ENCODE assay signal across 8 cellular contexts in the genomic region with DNA sequence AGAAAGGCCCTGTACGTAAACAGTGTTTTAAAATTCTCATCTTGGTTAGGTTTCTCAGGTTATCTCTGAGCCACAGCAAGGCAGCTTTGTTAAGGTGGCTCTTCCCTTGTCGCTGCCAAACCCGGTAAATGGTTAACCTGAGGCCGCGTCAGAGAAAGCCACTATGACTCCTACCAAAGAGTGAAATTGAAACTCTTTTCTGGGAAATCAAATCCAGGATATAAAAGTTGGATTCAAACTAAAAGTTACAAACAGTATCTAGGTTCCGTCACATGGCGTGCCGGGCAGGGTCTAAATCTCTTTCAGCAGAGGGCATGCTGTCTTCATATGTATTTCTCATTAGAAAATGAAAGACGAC. TPM values are rescaled to one million over a fixed set of nuclear protein-coding genes. Genes with fewer than 3 reads are reported as not detected.
DNase-seq lines count a peak whose midpoint lies in the region; ATAC-seq, FAIRE-seq and TF ChIP-seq lines count a peak whose summit lies in the region.

No MANE protein-coding gene starts in this region.

- DNase-seq in T-cell (peak in 24 of 34 experiments; percentile 4 to 46 (median 26)), chondrocyte (ENCODE audit: low spot score) (no peak), HepG2 (ENCODE audit: low spot score) (peak; percentile 81), SKM-1 (lab: John Stamatoyannopoulos, UW; ENCODE audit: unreplicated experiment) (no peak)
- DNase-seq in stimulated activated CD4-positive, alpha-beta T cell treated with anti-CD3 and anti-CD28 coated beads, Interleukin-4, amount 100 ng/mL, for 48 hours (ENCODE audit: low read depth in 2 of 2): peak; percentile 40 to 50

- BruUV-seq in HepG2 (replicated peaks; lab: Mats Ljungman, UMichigan): TSS peak; percentile 90

- CTCF ChIA-PET in T-cell (lab: Charles Lee) (interaction anchor here (0.6 to 3.5 kb wide), 5 partner anchors 10 to 386 kb away, joined by 3 to 28 read pairs (median 3); no protein-coding TSS in a partner anchor), HepG2 (lab: Yijun Ruan, JAX; ENCODE audit: low intra/inter-chr PET ratio, low total read pairs) (no interaction called here)

- H3K36me3 Mint-ChIP-seq in T-cell: peaks cover 8% of the 10 kb centered on the region
- peaks cover 2% of the 10 kb centered on the region for H3K36me3 Mint-ChIP-seq in chondrocyte (ENCODE audit: low read depth)

- intact Hi-C loops in HepG2 (cut with micrococcal nuclease; ENCODE audit: unreplicated experiment): loop anchor here (1.0 to 10.0 kb wide), 7 partner anchors 62 to 1445 kb away; partner anchors contain the start of genes OTUD4 and SMAD1

- H3K9me3 Mint-ChIP-seq in T-cell (peaks cover 2 to 4% (median 3%) of the 10 kb centered on the region in 3 donors), chondrocyte (ENCODE audit: low read depth) (peaks cover 3% of the 10 kb centered on the region)

- TF ChIP-seq RAD21 in HepG2 (CRISPR knock-in tag; IDR thresholded peaks at IDR 0.05): no peak

- in situ Hi-C loops in HepG2 (cut with HindIII; ENCODE audit: extremely low pct_ligation_motif_present, low pct_unique_long_range_greater_than_20kb): loop anchor here (5.0 to 10.0 kb wide), 3 partner anchors 382 to 1445 kb away; no protein-coding TSS in a partner anchor

- 2% methylated on average over 9 of the region's 9 CpGs for WGBS in HepG2 (ENCODE audit: low lambda C conversion rate)

- ATAC-seq in GM19372 (IDR thresholded peaks at IDR 0.05; ENCODE audit: low read depth, unreplicated experiment): peak; percentile 48
- peak; percentile 45 for ATAC-seq in HG03457 (IDR thresholded peaks at IDR 0.05; ENCODE audit: unreplicated experiment)
- ATAC-seq in T-cell (replicated peaks in 1 of 4): peak; percentile 44 to 51 (median 48)
- peak; percentile 85 for ATAC-seq in HepG2

- H3K4me1 Mint-ChIP-seq in T-cell (peaks cover 47 to 56% (median 48%) of the 10 kb centered on the region in 3 donors), chondrocyte (ENCODE audit: low read depth) (peaks cover 38% of the 10 kb centered on the region)

- no peak for TF ChIP-seq POLR2A in HepG2 (IDR thresholded peaks at IDR 0.05; ENCODE audit: insufficient read depth in 1 of 2, low read depth in 2 of 2, low read length in 2 of 2)

- POLR2A ChIA-PET in T-cell (lab: Charles Lee): interaction anchor here in 1 of 2 donors (0.9 kb wide), 1 partner anchor 441 kb away, joined by 3 read pairs; no protein-coding TSS in a partner anchor
- POLR2A ChIA-PET in HepG2 (lab: Yijun Ruan, JAX): interaction anchor here (1.0 to 1.8 kb wide), 2 partner anchors 439 to 521 kb away, joined by 4 to 5 read pairs; partner anchors contain the start of genes ABCE1, ANAPC10 and OTUD4

- H3K4me3 Mint-ChIP-seq in T-cell: peak overlapping the region; percentile 95 to 97 (median 96)
- peak overlapping the region; percentile 94 for H3K4me3 Mint-ChIP-seq in chondrocyte (ENCODE audit: unreplicated experiment)

- peak overlapping the region; percentile 97 for H2AFZ ChIP-seq in HepG2 (ENCODE audit: low read length)

- peaks cover 0 to 1% of the 10 kb centered on the region in 2 donors for H3K27me3 Mint-ChIP-seq in T-cell
- no peaks in the 10 kb centered on the region for H3K27me3 Mint-ChIP-seq in chondrocyte (ENCODE audit: low read depth)

- H4K20me1 ChIP-seq in HepG2 (ENCODE audit: insufficient read depth, low read length): no peaks in the 10 kb centered on the region

- H3K4me1 ChIP-seq in HepG2 (ENCODE audit: insufficient read depth, low read length): peaks cover 22% of the 10 kb centered on the region

- no peaks in the 10 kb centered on the region for H3K79me2 ChIP-seq in HepG2 (ENCODE audit: insufficient read depth, low read length)

- H3K27ac Mint-ChIP-seq in T-cell: peak overlapping the region; percentile 99
- H3K27ac Mint-ChIP-seq in chondrocyte (ENCODE audit: unreplicated experiment): peak overlapping the region; percentile 98

- peak overlapping the region; percentile 80 to 91 (median 90) for H3K4me3 ChIP-seq in HepG2 (replicated peaks in 1 of 3; ENCODE audit: insufficient read depth in 1 of 3, low read depth in 2 of 3, low read length in 3 of 3)

- peak overlapping the region; percentile 98 for H3K9ac ChIP-seq in HepG2 (ENCODE audit: insufficient read depth, low read depth, low read length)

- no peak for TF ChIP-seq EP300 in HepG2 (IDR thresholded peaks at IDR 0.05; ENCODE audit: low read depth in 2 of 2, low read length in 2 of 2)
- TF ChIP-seq EP300 in HepG2 (CRISPR knock-in tag; IDR thresholded peaks at IDR 0.05; ENCODE audit: borderline replicate concordance): no peak

- peak overlapping the region; percentile 66 for H3K4me2 ChIP-seq in HepG2 (ENCODE audit: low read depth, low read length)

- peak overlapping the region; percentile 90 for H3K27ac ChIP-seq in C4-2B
- peak overlapping the region; percentile 92 for H3K27ac ChIP-seq in HepG2 (ENCODE audit: extremely low read length, insufficient read depth, low read length)

- TF ChIP-seq CTCF in C4-2B (conservative IDR thresholded peaks at IDR 0.05) (peak; percentile 57), chondrocyte (IDR thresholded peaks at IDR 0.05) (peak; percentile 11), HepG2 (CRISPR knock-in tag; IDR thresholded peaks at IDR 0.05) (no peak)

- H3K36me3 ChIP-seq in HepG2 (replicated peaks in 1 of 2; ENCODE audit: control insufficient read depth in 1 of 2, insufficient read depth in 2 of 2, low read length in 2 of 2): no peaks in the 10 kb centered on the region

- H3K27me3 ChIP-seq in HepG2 (ENCODE audit: control insufficient read depth in 1 of 2, insufficient read depth in 2 of 2, low read length in 2 of 2): no peaks in the 10 kb centered on the region; a peak in 1 of 5 replicates

- no peak for FAIRE-seq in HepG2 (lab: Jason Lieb, UNC)

- no peaks in the 10 kb centered on the region for H3K9me3 ChIP-seq in HepG2 (ENCODE audit: low read length)

TF ChIP-seq in HepG2, 621 proteins besides CTCF, POLR2A, EP300 and RAD21 (continues in another document):
- TF ChIP-seq, protein P1, sequence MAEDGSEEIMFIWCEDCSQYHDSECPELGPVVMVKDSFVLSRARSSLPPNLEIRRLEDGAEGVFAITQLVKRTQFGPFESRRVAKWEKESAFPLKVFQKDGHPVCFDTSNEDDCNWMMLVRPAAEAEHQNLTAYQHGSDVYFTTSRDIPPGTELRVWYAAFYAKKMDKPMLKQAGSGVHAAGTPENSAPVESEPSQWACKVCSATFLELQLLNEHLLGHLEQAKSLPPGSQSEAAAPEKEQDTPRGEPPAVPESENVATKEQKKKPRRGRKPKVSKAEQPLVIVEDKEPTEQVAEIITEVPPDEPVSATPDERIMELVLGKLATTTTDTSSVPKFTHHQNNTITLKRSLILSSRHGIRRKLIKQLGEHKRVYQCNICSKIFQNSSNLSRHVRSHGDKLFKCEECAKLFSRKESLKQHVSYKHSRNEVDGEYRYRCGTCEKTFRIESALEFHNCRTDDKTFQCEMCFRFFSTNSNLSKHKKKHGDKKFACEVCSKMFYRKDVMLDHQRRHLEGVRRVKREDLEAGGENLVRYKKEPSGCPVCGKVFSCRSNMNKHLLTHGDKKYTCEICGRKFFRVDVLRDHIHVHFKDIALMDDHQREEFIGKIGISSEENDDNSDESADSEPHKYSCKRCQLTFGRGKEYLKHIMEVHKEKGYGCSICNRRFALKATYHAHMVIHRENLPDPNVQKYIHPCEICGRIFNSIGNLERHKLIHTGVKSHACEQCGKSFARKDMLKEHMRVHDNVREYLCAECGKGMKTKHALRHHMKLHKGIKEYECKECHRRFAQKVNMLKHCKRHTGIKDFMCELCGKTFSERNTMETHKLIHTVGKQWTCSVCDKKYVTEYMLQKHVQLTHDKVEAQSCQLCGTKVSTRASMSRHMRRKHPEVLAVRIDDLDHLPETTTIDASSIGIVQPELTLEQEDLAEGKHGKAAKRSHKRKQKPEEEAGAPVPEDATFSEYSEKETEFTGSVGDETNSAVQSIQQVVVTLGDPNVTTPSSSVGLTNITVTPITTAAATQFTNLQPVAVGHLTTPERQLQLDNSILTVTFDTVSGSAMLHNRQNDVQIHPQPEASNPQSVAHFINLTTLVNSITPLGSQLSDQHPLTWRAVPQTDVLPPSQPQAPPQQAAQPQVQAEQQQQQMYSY (CRISPR knock-in tag; IDR thresholded peaks at IDR 0.05): no peak
- TF ChIP-seq ZGPAT (CRISPR knock-in tag; IDR thresholded peaks at IDR 0.05): no peak

RNA-seq across cellular contexts. Expression of gene MMAA, which starts 0.4 kb away (rescaled TPM):
- total RNA-seq in T-cell: 10 to 100 TPM in 3 of 5 donors, 1 to 10 TPM in 2; 7.2 to 13.1 (median 10.4) TPM
- total RNA-seq in chondrocyte: 8.3 to 12.9 TPM (median 9.1 TPM) in 3 replicates
- total RNA-seq in HepG2 (2016; rRNA removed; fragmentation: Illumina TruSeq; extraction: Trizol): 2.8 and 4.5 TPM in 2 replicates
- 0.51 and 0.88 TPM in 2 replicates for total RNA-seq in HepG2 (2016; cell fraction: cytosol; rRNA removed; fragmentation: Illumina TruSeq; extraction: Trizol; ENCODE audit: low read depth)
- total RNA-seq in HepG2 (2016; cell fraction: insoluble cytoplasmic fraction; rRNA removed; fragmentation: Illumina TruSeq; extraction: Trizol): 2.8 and 4.1 TPM in 2 replicates
- total RNA-seq in HepG2 (2016; cell fraction: membrane; rRNA removed; fragmentation: Illumina TruSeq; extraction: Trizol): 0.55 and 1.2 TPM in 2 replicates
- 1.7 and 2.1 TPM in 2 replicates for total RNA-seq in HepG2 (2016; cell fraction: nucleus; rRNA removed; fragmentation: Illumina TruSeq; extraction: Trizol)
- 1.0 and 1.3 TPM in 2 replicates for polyA plus RNA-seq in HepG2 (2011; rRNA removed)
- polyA plus RNA-seq in HepG2 (2011; cell fraction: cytosol; rRNA removed): 0.32 and 0.59 TPM in 2 replicates
- 0.23 and 0.50 TPM in 2 replicates for polyA plus RNA-seq in HepG2 (2011; cell fraction: nucleus; rRNA removed)
- polyA plus RNA-seq in HepG2 (2012): 1.1 and 2.0 TPM in 2 replicates
- polyA plus RNA-seq in HepG2 (2016; cell fraction: cytosol; fragmentation: Illumina TruSeq; extraction: Trizol; ENCODE audit: low read depth): 0.37 and 0.38 TPM in 2 replicates
- polyA plus RNA-seq in HepG2 (2016; cell fraction: insoluble cytoplasmic fraction; fragmentation: Illumina TruSeq; extraction: Trizol; ENCODE audit: low read depth): 3.4 and 4.2 TPM in 2 replicates
- 0.52 and 0.68 TPM in 2 replicates for polyA plus RNA-seq in HepG2 (2016; cell fraction: membrane; fragmentation: Illumina TruSeq; extraction: Trizol; ENCODE audit: low read depth)
- 1.9 and 2.2 TPM in 2 replicates for polyA plus RNA-seq in HepG2 (2016; cell fraction: nucleus; fragmentation: Illumina TruSeq; extraction: Trizol; ENCODE audit: insufficient read depth, low read depth)
- 0.68 and 1.2 TPM in 2 replicates for polyA minus RNA-seq in HepG2 (2011; rRNA and poly(A)+ RNA removed; ENCODE audit: low replicate concordance)
- 0.62 and 0.69 TPM in 2 replicates for polyA minus RNA-seq in HepG2 (2011; cell fraction: cytosol; rRNA and poly(A)+ RNA removed)
- 1.2 and 3.2 TPM in 2 replicates for polyA minus RNA-seq in HepG2 (2011; cell fraction: nucleus; rRNA and poly(A)+ RNA removed)

Comparison
In these comparisons a context has a peak if more than half of its experiments do, and no peak if none do; other contexts are left out.
1. DNase-seq: peak in T-cell (24 of 34), HepG2 (single experiment) and stimulated activated CD4-positive, alpha-beta T cell treated with anti-CD3 and anti-CD28 coated beads, Interleukin-4, amount 100 ng/mL, for 48 hours (2 of 2); none in chondrocyte (single experiment) and SKM-1 (single experiment).
2. Peak in every context shown above with its lines, with median percentiles within 50 percentile points of each other: ATAC-seq.